Comparison of ENCODE assay signal across 21 cellular contexts in the genomic region with DNA sequence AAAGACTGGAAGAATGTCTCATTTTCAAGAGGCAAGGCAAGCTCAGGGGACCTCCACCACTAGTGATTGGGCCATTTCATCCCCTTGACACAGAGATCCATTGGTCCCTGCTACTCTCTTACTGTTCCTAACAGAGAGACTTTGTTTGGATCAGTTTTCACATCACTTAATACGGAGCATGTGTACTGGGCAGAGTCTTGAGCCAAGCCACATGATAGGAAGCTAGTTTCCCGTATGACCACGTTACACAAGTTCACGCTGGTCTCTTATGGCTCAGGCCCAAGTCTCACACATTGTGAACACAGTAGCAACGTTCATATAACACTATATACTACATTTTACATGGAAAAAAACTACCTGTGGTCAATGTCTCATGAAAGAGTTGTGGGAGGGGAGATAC.
DNase-seq lines count a peak whose midpoint lies in the region; FAIRE-seq and TF ChIP-seq lines count a peak whose summit lies in the region.
"Had no signal": no experiment of that assay in that cellular context is flagged by ENCODE, and none has a peak within 500 bp of the region (broad histone marks: within the 10 kb centered on the region; RNA-seq: fewer than 3 reads in every experiment).

No MANE protein-coding gene starts in this region.

- 4% methylated on average over 5 of the region's 5 CpGs for WGBS in mammary epithelial cell (ENCODE audit: low coverage, missing lambda C conversion rate)

- no peaks in the 10 kb centered on the region for H3K27me3 Mint-ChIP-seq in astrocyte (ENCODE audit: low read depth, unreplicated experiment)

- no peak overlapping the region for H3K4me3 Mint-ChIP-seq in astrocyte (ENCODE audit: unreplicated experiment)
- H3K4me3 Mint-ChIP-seq: activated CD4-positive, alpha-beta memory T cell treated with anti-CD3 and anti-CD28 coated beads for 36 hours; endodermal cell had no signal

- H3K36me3 ChIP-seq in astrocyte (ENCODE audit: insufficient read depth, low read length) (no peaks in the 10 kb centered on the region), osteoblast (ENCODE audit: insufficient read depth, low read length) (no peaks in the 10 kb centered on the region), HAP-1 (replicated peaks) (no peaks in the 10 kb centered on the region), mammary epithelial cell (ENCODE audit: insufficient read depth, low read length) (no peaks in the 10 kb centered on the region)
- H3K36me3 ChIP-seq: colonic mucosa, sigmoid colon, tibial artery had no signal

- peaks cover 16% of the 10 kb centered on the region for H3K4me1 Mint-ChIP-seq in astrocyte (ENCODE audit: low read depth, unreplicated experiment)

- no peaks in the 10 kb centered on the region for H3K9me3 ChIP-seq in astrocyte (ENCODE audit: insufficient read depth, low read depth, low read length)
- H3K9me3 ChIP-seq in osteoblast (ENCODE audit: low read depth, low read length), result no peaks in the 10 kb centered on the region
- H3K9me3 ChIP-seq in HAP-1, result no peaks in the 10 kb centered on the region
- no peaks in the 10 kb centered on the region for H3K9me3 ChIP-seq in mammary epithelial cell (replicated peaks; ENCODE audit: insufficient read depth, low read length)
- H3K9me3 ChIP-seq: colonic mucosa, sigmoid colon, tibial artery had no signal

- in situ Hi-C loops in HAP-1 (cut with MboI; ENCODE audit: low sequenced_read_pairs) (no loop called here), mammary epithelial cell (cut with MboI; ENCODE audit: low sequenced_read_pairs in 2 of 2) (no loop called here)

- H3K27ac ChIP-seq in astrocyte (ENCODE audit: low read depth, low read length) (peak overlapping the region; percentile 52), osteoblast (ENCODE audit: low read depth, low read length) (peak overlapping the region; percentile 76), mammary epithelial cell (ENCODE audit: insufficient read depth, low read depth, low read length) (no peak overlapping the region)
- H3K27ac ChIP-seq: colonic mucosa, tibial artery had no signal

- H3K36me3 Mint-ChIP-seq in astrocyte (ENCODE audit: low read depth, unreplicated experiment), result no peaks in the 10 kb centered on the region
- H3K36me3 Mint-ChIP-seq: activated CD4-positive, alpha-beta memory T cell treated with anti-CD3 and anti-CD28 coated beads for 36 hours had no signal

- H3K27ac Mint-ChIP-seq in astrocyte (ENCODE audit: unreplicated experiment), result no peak overlapping the region
- H3K27ac Mint-ChIP-seq: activated CD4-positive, alpha-beta memory T cell treated with anti-CD3 and anti-CD28 coated beads for 36 hours; endodermal cell had no signal

- H3K4me1 ChIP-seq in astrocyte (ENCODE audit: insufficient read depth, low read length) (peaks cover 14% of the 10 kb centered on the region), osteoblast (ENCODE audit: insufficient read depth, low read length) (peaks cover 23% of the 10 kb centered on the region), HAP-1 (no peaks in the 10 kb centered on the region), mammary epithelial cell (ENCODE audit: insufficient read depth, low read length) (no peaks in the 10 kb centered on the region)
- H3K4me1 ChIP-seq: colonic mucosa had no signal

- no peaks in the 10 kb centered on the region for H3K27me3 ChIP-seq in astrocyte (ENCODE audit: insufficient read depth, low read length)
- H3K27me3 ChIP-seq in osteoblast (ENCODE audit: insufficient read depth, low read length), result peaks cover 4% of the 10 kb centered on the region
- no peaks in the 10 kb centered on the region for H3K27me3 ChIP-seq in HAP-1 (ENCODE audit: low read depth)
- H3K27me3 ChIP-seq in mammary epithelial cell (ENCODE audit: insufficient read depth, low read length), result no peaks in the 10 kb centered on the region
- H3K27me3 ChIP-seq: colonic mucosa, sigmoid colon, tibial artery had no signal

- no peaks in the 10 kb centered on the region for H4K20me1 ChIP-seq in astrocyte (ENCODE audit: insufficient read depth, low read length)
- H4K20me1 ChIP-seq in osteoblast (ENCODE audit: insufficient read depth, low read length), result no peaks in the 10 kb centered on the region
- no peaks in the 10 kb centered on the region for H4K20me1 ChIP-seq in mammary epithelial cell (ENCODE audit: insufficient read depth, low read length)

- H3K9ac ChIP-seq in astrocyte (ENCODE audit: low read length), result peak overlapping the region; percentile 16
- no peak overlapping the region for H3K9ac ChIP-seq in mammary epithelial cell (ENCODE audit: insufficient read depth, low read length)

- intact Hi-C loops in mammary epithelial cell (cut with micrococcal nuclease), result no loop called here

- H3K79me2 ChIP-seq in astrocyte (ENCODE audit: insufficient read depth, low read length) (no peaks in the 10 kb centered on the region), osteoblast (ENCODE audit: insufficient read depth, low read length) (no peaks in the 10 kb centered on the region), mammary epithelial cell (ENCODE audit: insufficient read depth, low read length) (no peaks in the 10 kb centered on the region)

- no peak for FAIRE-seq in astrocyte (lab: Jason Lieb, UNC)

- dilution Hi-C loops in mammary epithelial cell (cut with HindIII; ENCODE audit: low sequenced_read_pairs), result no loop called here

- peak; percentile 50 for DNase-seq in EH (ENCODE audit: low read depth)
- peak; percentile 61 for DNase-seq in astrocyte (ENCODE audit: low read depth)
- DNase-seq in foreskin melanocyte, result peak; percentile 95
- no peak for DNase-seq in osteoblast (ENCODE audit: insufficient read length, low spot score, missing footprints)
- no peak for DNase-seq in HAP-1 (ENCODE audit: low spot score in 2 of 2)
- DNase-seq in SW 1271 (lab: John Stamatoyannopoulos, UW), result no peak
- no peak for DNase-seq in NCI-H82 treated with DMSO at 0.1 percent for 48 hours (lab: John Stamatoyannopoulos, UW; ENCODE audit: unreplicated experiment)
- no peak for DNase-seq in mammary epithelial cell
- DNase-seq: activated CD4-positive, alpha-beta memory T cell treated with anti-CD3 and anti-CD28 coated beads for 36 hours; activated naive CD4-positive, alpha-beta T cell treated with anti-CD3 and anti-CD28 coated beads, Interleukin-2, amount 50 U/mL, for 16 hours; colonic mucosa; COR-L47; endodermal cell; NCI-H1092 treated with DMSO at 0.1 percent for 48 hours; NCI-H2081 treated with DMSO at 0.1 percent for 48 hours; NCI-H524; nucleus accumbens; SHP77 treated with DMSO at 0.1 percent for 48 hours; sigmoid colon; stimulated activated naive CD4-positive, alpha-beta T cell treated with Interleukin-2 at 50 U/mL for 16 hours had no signal

- CTCF ChIA-PET in mammary epithelial cell (lab: Charles Lee; ENCODE audit: low non-redundant PET), result no interaction called here

- peaks cover 5% of the 10 kb centered on the region for H3K9me3 Mint-ChIP-seq in astrocyte (ENCODE audit: unreplicated experiment)
- H3K9me3 Mint-ChIP-seq: activated CD4-positive, alpha-beta memory T cell treated with anti-CD3 and anti-CD28 coated beads for 36 hours had no signal

- no TSS peak for BruUV-seq in mammary epithelial cell (replicated peaks; lab: Mats Ljungman, UMichigan)

- H3K4me2 ChIP-seq in astrocyte (ENCODE audit: low read length), result peak overlapping the region; percentile 52
- H3K4me2 ChIP-seq in osteoblast (ENCODE audit: insufficient read depth, low read length), result peak overlapping the region; percentile 57
- H3K4me2 ChIP-seq in mammary epithelial cell (ENCODE audit: insufficient read depth, low read depth, low read length), result no peak overlapping the region

- H3K4me3 ChIP-seq in astrocyte (ENCODE audit: insufficient read depth, low read depth, low read length), result no peak overlapping the region
- H3K4me3 ChIP-seq in osteoblast (ENCODE audit: insufficient read depth, low read length), result no peak overlapping the region
- no peak overlapping the region for H3K4me3 ChIP-seq in HAP-1
- H3K4me3 ChIP-seq in mammary epithelial cell (replicated peaks in 1 of 3; ENCODE audit: insufficient read depth in 1 of 3, low read depth in 2 of 3, low read length in 3 of 3), result no peak overlapping the region
- H3K4me3 ChIP-seq: colonic mucosa, sigmoid colon, tibial artery had no signal

- TF ChIP-seq CTCF in astrocyte (IDR thresholded peaks at IDR 0.05; ENCODE audit: insufficient read depth, low read depth, low read length), result no peak
- no peak for TF ChIP-seq CTCF in osteoblast (IDR thresholded peaks at IDR 0.05; ENCODE audit: extremely low read depth, low read depth, low read length)
- no peak for TF ChIP-seq CTCF in mammary epithelial cell (conservative IDR thresholded peaks at IDR 0.05 in 1 of 2, IDR thresholded peaks at IDR 0.05 in 1 of 2; ENCODE audit: extremely low read depth in 1 of 2, insufficient read depth in 1 of 2, low read depth in 1 of 2, low read length in 2 of 2)

- H2AFZ ChIP-seq in astrocyte (ENCODE audit: low read depth, low read length) (peak overlapping the region; percentile 12), osteoblast (ENCODE audit: low read length) (peak overlapping the region; percentile 8), mammary epithelial cell (ENCODE audit: low read depth, low read length) (no peak overlapping the region)

Comparison
In these comparisons a context has a peak if more than half of its experiments do, and no peak if none do; other contexts are left out.
1. DNase-seq: peak in EH (single experiment), astrocyte (single experiment) and foreskin melanocyte (single experiment); none in osteoblast (single experiment), HAP-1 (0 of 2), SW 1271 (0 of 2), NCI-H82 treated with DMSO at 0.1 percent for 48 hours (single experiment) and mammary epithelial cell (single experiment).